In the genomic region with DNA sequence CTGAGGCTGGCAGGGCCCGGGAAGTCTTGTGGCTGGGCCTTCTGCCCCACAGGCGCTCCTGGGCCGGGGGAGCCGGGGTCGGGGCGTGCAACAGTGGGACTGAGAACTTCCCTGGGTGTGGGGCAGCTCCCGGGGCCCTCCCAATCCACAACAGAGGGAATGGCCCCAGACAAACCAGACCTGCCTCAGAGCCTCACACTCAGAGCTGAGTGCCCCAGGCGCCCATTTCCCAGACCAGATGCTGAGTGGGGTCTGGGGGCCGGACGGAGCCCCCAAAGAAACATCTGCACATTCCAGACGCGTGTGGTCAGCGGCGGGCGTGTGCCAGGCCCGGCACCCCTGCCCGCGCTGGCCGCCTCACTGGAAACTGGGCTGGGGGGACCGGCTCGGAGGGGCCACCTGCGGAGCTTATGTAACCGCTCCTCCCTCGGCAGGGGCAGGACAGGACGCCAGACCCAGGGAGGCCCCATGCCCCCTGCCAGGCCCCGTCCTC, we compare ENCODE assay signal across 8 cellular contexts. TPM values are rescaled to one million over a fixed set of nuclear protein-coding genes. Genes with fewer than 3 reads are reported as not detected.
DNase-seq lines count a peak whose midpoint lies in the region; ATAC-seq, FAIRE-seq and TF ChIP-seq lines count a peak whose summit lies in the region.
"Not testable (repeated sequence)": the region's sequence is repeated elsewhere in the genome, so short reads cannot be mapped to it uniquely, and the experiment has no call there.

No MANE protein-coding gene starts in this region.

- not testable (repeated sequence) for H2BK120ac ChIP-seq in H1 (replicated peaks; ENCODE audit: low read depth, low read length)
- H2BK120ac ChIP-seq in mesenchymal stem cell (ENCODE audit: low read depth, low read length) = peak overlapping the region; percentile 85

- H2BK15ac ChIP-seq in H1 (ENCODE audit: low read length) = not testable (repeated sequence)
- peak overlapping the region; percentile 83 for H2BK15ac ChIP-seq in mesenchymal stem cell (ENCODE audit: low read depth, poor library complexity, severe bottlenecking)

- intact Hi-C loops in left ventricle myocardium superior (cut with micrococcal nuclease); sciatic nerve (cut with DNase I): not testable (repeated sequence)

- H3K36me3 ChIP-seq in BE2C; HUES64 (ENCODE audit: insufficient read depth, low read length); adipocyte (ENCODE audit: control insufficient read depth, insufficient read depth, low read length, severe bottlenecking); H1 (ENCODE audit: control insufficient read depth in 2 of 4, insufficient read depth in 4 of 4, low read length in 3 of 4); mesenchymal stem cell (ENCODE audit: control insufficient read depth in 1 of 2, insufficient read depth in 2 of 2, low read depth in 1 of 2, low read length in 2 of 2); tibial nerve: not testable (repeated sequence)

- not testable (repeated sequence) for H3K4ac ChIP-seq in H1 (replicated peaks; ENCODE audit: insufficient read length, low read depth, low read length)
- H3K4ac ChIP-seq in mesenchymal stem cell (ENCODE audit: low read depth in 1 of 2, low read length in 2 of 2) = peak overlapping the region; percentile 51 to 54

- H3K4me3 ChIP-seq in BE2C (ENCODE audit: low read depth, low read length) = peak overlapping the region; percentile 43
- not testable (repeated sequence) for H3K4me3 ChIP-seq in HUES64 (ENCODE audit: low read length); adipocyte (ENCODE audit: low read length); H1 (ENCODE audit: extremely low read depth in 1 of 4, insufficient read depth in 2 of 4, low read depth in 3 of 4, low read length in 4 of 4)
- peak overlapping the region in 1 of 2 experiments; percentile 37 for H3K4me3 ChIP-seq in mesenchymal stem cell (ENCODE audit: insufficient read depth in 1 of 2, low read depth in 1 of 2, low read length in 2 of 2)
- H3K4me3 ChIP-seq in tibial nerve = peak overlapping the region; percentile 5 to 31 (median 16)

- not testable (repeated sequence) for H2AFZ ChIP-seq in H1 (ENCODE audit: low read length); mesenchymal stem cell (ENCODE audit: low read depth, low read length)

- H3K79me1 ChIP-seq in H1 (ENCODE audit: low read depth, low read length); mesenchymal stem cell (replicated peaks; ENCODE audit: low read length, poor library complexity, severe bottlenecking): not testable (repeated sequence)

- H3K23me2 ChIP-seq in H1 (ENCODE audit: low read depth, low read length) = not testable (repeated sequence)

- POLR2A ChIA-PET in H1 (lab: Charles Lee; ENCODE audit: partially characterized antibody) = not testable (repeated sequence)

- H3K27ac ChIP-seq in HUES64 (ENCODE audit: low read depth, low read length) (peak overlapping the region; percentile 77; the same call in 1 of the 2 replicates), H1 (ENCODE audit: low read depth, low read length) (peak overlapping the region; percentile 35; the same call in 1 of the 2 replicates), mesenchymal stem cell (ENCODE audit: low read length, poor library complexity, severe bottlenecking) (peak overlapping the region; percentile 83), tibial nerve (peak overlapping the region; percentile 48 to 81 (median 74))

- not testable (repeated sequence) for TF ChIP-seq CTCF in BE2C (IDR thresholded peaks at IDR 0.05; ENCODE audit: low read depth, low read length); H1 (IDR thresholded peaks at IDR 0.05; ENCODE audit: control extremely low read depth in 1 of 3, insufficient read depth in 1 of 3, low read depth in 1 of 3, low read length in 3 of 3); tibial nerve (IDR thresholded peaks at IDR 0.05)

- not testable (repeated sequence) for H3K18ac ChIP-seq in H1 (ENCODE audit: extremely low read depth, low read length)
- H3K18ac ChIP-seq in mesenchymal stem cell (ENCODE audit: low read depth in 1 of 2, low read length in 2 of 2) = peak overlapping the region; percentile 73 to 82

- not testable (repeated sequence) for H3K14ac ChIP-seq in H1 (ENCODE audit: insufficient read length)
- H3K14ac ChIP-seq in mesenchymal stem cell (ENCODE audit: low read length in 2 of 2) = peak overlapping the region in 1 of 2 experiments; percentile 32

- H3K9ac ChIP-seq in HUES64 (ENCODE audit: low read depth, low read length) (peak overlapping the region; percentile 69), adipocyte (ENCODE audit: low read length) (peak overlapping the region; percentile 54), mesenchymal stem cell (ENCODE audit: low read length) (peak overlapping the region; percentile 55)
- H3K9ac ChIP-seq in H1 (replicated peaks in 1 of 4; ENCODE audit: extremely low read depth in 1 of 4, low read depth in 3 of 4, low read length in 3 of 4) = not testable (repeated sequence)

- H3K4me2 ChIP-seq in H1 (ENCODE audit: insufficient read depth in 1 of 2, low read depth in 2 of 2, low read length in 2 of 2) = not testable (repeated sequence)
- H3K4me2 ChIP-seq in mesenchymal stem cell (ENCODE audit: low read length, poor library complexity, severe bottlenecking) = peak overlapping the region; percentile 39

- H4K5ac ChIP-seq in H1 (ENCODE audit: insufficient read length, low read depth, low read length) = not testable (repeated sequence)

- H2AK5ac ChIP-seq in H1 (ENCODE audit: low read depth, low read length); mesenchymal stem cell (ENCODE audit: low read length, severe bottlenecking): not testable (repeated sequence)

- WGBS in HUES64 = 42% methylated on average over 23 of the region's 26 CpGs
- 66% methylated on average over 9 of the region's 26 CpGs; no CpG with 5 or more reads in 1 of the 2 experiments for WGBS in H1 (ENCODE audit: extremely low coverage in 1 of 2, insufficient coverage in 1 of 2, insufficient read length in 1 of 2, insufficient replicate concordance in 2 of 2, low coverage in 1 of 2, low lambda C conversion rate in 2 of 2, missing lambda C conversion rate in 1 of 2), 2 experiments
- WGBS in mesenchymal stem cell = 8% methylated on average over 21 of the region's 26 CpGs
- 0 to 22% methylated on average over 1 to 6 of the region's 26 CpGs for WGBS in tibial nerve, 2 donors

- not testable (repeated sequence) for H4K91ac ChIP-seq in H1 (replicated peaks; ENCODE audit: insufficient read length, low read length)
- peak overlapping the region; percentile 93 for H4K91ac ChIP-seq in mesenchymal stem cell (ENCODE audit: low read length)

- not testable (repeated sequence) for TF ChIP-seq EP300 in H1 (IDR thresholded peaks at IDR 0.05; ENCODE audit: borderline replicate concordance in 1 of 2, low read depth in 2 of 2, low read length in 2 of 2); tibial nerve (IDR thresholded peaks at IDR 0.05)

- not testable (repeated sequence) for H2BK20ac ChIP-seq in H1 (ENCODE audit: low read length)

- H2BK12ac ChIP-seq in H1 (ENCODE audit: low read depth, low read length) = not testable (repeated sequence)
- H2BK12ac ChIP-seq in mesenchymal stem cell (ENCODE audit: low read length in 2 of 2) = peak overlapping the region in 1 of 2 experiments; percentile 98

- not testable (repeated sequence) for H3K56ac ChIP-seq in H1 (replicated peaks; ENCODE audit: insufficient read length, low read depth, low read length)

- not testable (repeated sequence) for H3K27me3 ChIP-seq in BE2C; HUES64 (ENCODE audit: insufficient read depth, low read length); adipocyte (replicated peaks; ENCODE audit: control insufficient read depth, insufficient read depth, low read length); H1 (replicated peaks in 1 of 4; ENCODE audit: control insufficient read depth in 3 of 4, extremely low read depth in 1 of 4, insufficient read depth in 3 of 4, low read length in 3 of 4); mesenchymal stem cell (ENCODE audit: control insufficient read depth in 1 of 2, insufficient read depth in 1 of 2, low read length in 2 of 2); tibial nerve

- H4K8ac ChIP-seq in H1 (ENCODE audit: extremely low read depth, insufficient read depth, low read length) (peak overlapping the region; percentile 79; the same call in 1 of the 2 replicates), mesenchymal stem cell (ENCODE audit: low read length) (peak overlapping the region; percentile 90)

- ATAC-seq in left ventricle myocardium superior = peak; percentile 12
- ATAC-seq in sciatic nerve = peak; percentile 3

- H3K9me3 ChIP-seq in BE2C; HUES64 (ENCODE audit: insufficient read depth, low read depth, low read length); adipocyte (ENCODE audit: control insufficient read depth, low read length); H1 (ENCODE audit: insufficient read depth in 2 of 2, low read depth in 1 of 2, low read length in 1 of 2); mesenchymal stem cell (ENCODE audit: control insufficient read depth, low read length); tibial nerve: not testable (repeated sequence)

- CTCF ChIA-PET in H1 (lab: Charles Lee; ENCODE audit: partially characterized antibody) = not testable (repeated sequence)

- 0 out of 2 replicates have a peak overlapping the region, but pooled peaks have one; percentile 52 for H2BK5ac ChIP-seq in H1 (ENCODE audit: low read depth, low read length)
- H2BK5ac ChIP-seq in mesenchymal stem cell (ENCODE audit: low read depth, low read length, poor library complexity, severe bottlenecking) = peak overlapping the region; percentile 22

- not testable (repeated sequence) for H3K4me1 ChIP-seq in BE2C; HUES64 (ENCODE audit: insufficient read depth, low read length)
- H3K4me1 ChIP-seq in adipocyte (ENCODE audit: control insufficient read depth, insufficient read depth, low read length) (peaks cover 29% of the 10 kb centered on the region), H1 (replicated peaks in 1 of 4; ENCODE audit: control insufficient read depth in 3 of 4, insufficient read depth in 4 of 4, low read length in 3 of 4) (peaks cover 5 to 24% (median 14%) of the 10 kb centered on the region in 4 experiments), mesenchymal stem cell (ENCODE audit: control insufficient read depth, insufficient read depth, low read depth, low read length) (peaks cover 48% of the 10 kb centered on the region), tibial nerve (peaks cover 0 to 78% (median 36%) of the 10 kb centered on the region in 4 donors)

- TF ChIP-seq RAD21 in H1 (IDR thresholded peaks at IDR 0.05 in 1 of 2, conservative IDR thresholded peaks at IDR 0.05 in 1 of 2; ENCODE audit: low read depth in 2 of 2, low read length in 2 of 2) = not testable (repeated sequence)

- H3K23ac ChIP-seq in H1 (ENCODE audit: insufficient read length); mesenchymal stem cell (ENCODE audit: low read length in 2 of 2): not testable (repeated sequence)

- not testable (repeated sequence) for FAIRE-seq in H1 (lab: Jason Lieb, UNC)

- peaks cover 7 to 56% of the 10 kb centered on the region in 2 experiments; a peak in 3 of 4 replicates for H3K79me2 ChIP-seq in H1 (ENCODE audit: control insufficient read depth in 1 of 2, insufficient read depth in 2 of 2, low read length in 2 of 2)

- H4K20me1 ChIP-seq in H1 (replicated peaks in 1 of 2; ENCODE audit: control insufficient read depth in 1 of 2, insufficient read depth in 2 of 2, low read length in 2 of 2) = not testable (repeated sequence)

- DNase-seq in BE2C; H1 (ENCODE audit: low read depth in 1 of 2, low spot score in 2 of 2); left ventricle myocardium superior; sciatic nerve (ENCODE audit: low spot score); tibial nerve (ENCODE audit: low spot score in 2 of 2): not testable (repeated sequence)
- DNase-seq in adipocyte (ENCODE audit: low read depth) (peak; percentile 31), mesenchymal stem cell (peak; percentile 42)

- not testable (repeated sequence) for TF ChIP-seq POLR2A in H1 (IDR thresholded peaks at IDR 0.05; ENCODE audit: control extremely low read depth in 1 of 2, low read depth in 2 of 2, low read length in 2 of 2); tibial nerve (IDR thresholded peaks at IDR 0.05)

RNA-seq across cellular contexts. Expression of a gene that starts 49.6 kb away (rescaled TPM):
- polyA plus RNA-seq in BE2C (2012; ENCODE audit: insufficient read depth, insufficient read length, low read depth) = 118 TPM
- 20.2 TPM for polyA plus RNA-seq in HUES64 (2013, experiment 1 of 2)
- polyA plus RNA-seq in HUES64 (2013, experiment 2 of 2) = 21.0 TPM
- total RNA-seq in H1 (2021; fragmentation: NEBNext Ultra II Directional; extraction: Animal tissue kit (Norgen Biotek cat#: 25700)) = 26.0 and 26.1 TPM in 2 replicates
- 10.0 and 15.1 TPM in 2 replicates for polyA plus RNA-seq in H1 (2011; rRNA removed)
- polyA plus RNA-seq in H1 (2011; cell fraction: cytosol; rRNA removed) = 17.5 TPM
- 14.9 TPM for polyA plus RNA-seq in H1 (2011; cell fraction: nucleus; rRNA removed)
- polyA plus RNA-seq in H1 (2012, experiment 1 of 2) = 18.4 to 25.3 TPM (median 20.4 TPM) in 4 replicates
- polyA plus RNA-seq in H1 (2012, experiment 2 of 2) = 1.7 TPM
- polyA plus RNA-seq in H1 (2013, experiment 1 of 2) = 12.6 TPM
- polyA plus RNA-seq in H1 (2013, experiment 2 of 2) = 12.8 TPM
- 34.0 and 41.1 TPM in 2 replicates for polyA minus RNA-seq in H1 (2011; rRNA and poly(A)+ RNA removed)
- polyA minus RNA-seq in H1 (2011; cell fraction: cytosol; rRNA and poly(A)+ RNA removed) = 19.2 TPM
- polyA minus RNA-seq in H1 (2011; cell fraction: nucleus; rRNA and poly(A)+ RNA removed) = 17.5 TPM
- 25.8 TPM for total RNA-seq in left ventricle myocardium superior
- 11.7 TPM for polyA plus RNA-seq in mesenchymal stem cell (2013, experiment 1 of 2)
- 12.7 TPM for polyA plus RNA-seq in mesenchymal stem cell (2013, experiment 2 of 2)
- total RNA-seq in sciatic nerve = 28.8 TPM
- 10 to 100 TPM; 25.5 to 39.6 (median 36.0) TPM for total RNA-seq in tibial nerve
